Comparison of ENCODE assay signal across 20 cellular contexts in the genomic region with DNA sequence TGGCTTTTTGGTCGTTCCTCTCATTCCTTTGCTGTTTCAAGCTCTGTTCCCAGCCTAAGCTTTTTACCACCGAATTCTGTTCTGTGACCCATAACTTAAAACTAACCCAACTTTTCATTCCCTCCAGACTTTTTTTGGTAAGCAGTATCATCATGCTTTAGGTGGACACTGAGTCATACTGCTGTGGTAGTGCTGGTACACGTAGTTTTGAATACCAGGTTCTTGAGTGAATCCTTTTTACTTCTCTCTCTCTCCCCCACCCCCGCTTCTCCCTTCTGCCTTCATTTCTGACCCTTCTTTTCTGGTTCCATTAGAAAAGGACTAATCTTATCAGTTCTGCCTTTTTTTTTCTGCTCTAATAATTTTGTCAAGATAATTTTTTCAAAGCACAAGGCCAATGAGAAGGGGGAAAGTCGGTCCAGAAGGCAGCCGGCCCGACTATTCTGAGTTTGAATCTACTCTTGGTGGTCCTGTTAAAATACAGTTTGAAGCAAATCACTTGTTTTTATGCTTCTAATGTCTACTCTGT. TPM values are rescaled to one million over a fixed set of nuclear protein-coding genes. Genes with fewer than 3 reads are reported as not detected.
A peak's percentile ranks its signal among the peaks of the same experiment; 100 is the strongest.
DNase-seq lines count a peak whose midpoint lies in the region; ATAC-seq, FAIRE-seq and TF ChIP-seq lines count a peak whose summit lies in the region.
"Had no signal": no experiment of that assay in that cellular context is flagged by ENCODE, and none has a peak within 500 bp of the region (broad histone marks: within the 10 kb centered on the region; RNA-seq: fewer than 3 reads in every experiment).

No MANE protein-coding gene starts in this region.

- H3K4me3 ChIP-seq in OCI-LY1 (ENCODE audit: low read depth, low read length, poor library complexity, severe bottlenecking): no peak overlapping the region
- no peak overlapping the region for H3K4me3 ChIP-seq in bronchial epithelial cell (ENCODE audit: low read depth, low read length)
- no peak overlapping the region for H3K4me3 ChIP-seq in skeletal muscle cell (ENCODE audit: low read depth, low read length)
- no peak overlapping the region for H3K4me3 ChIP-seq in colonic mucosa
- H3K4me3 ChIP-seq: sigmoid colon had no signal

- no peak for TF ChIP-seq CTCF in OCI-LY1 (IDR thresholded peaks at IDR 0.05; ENCODE audit: low read length)
- no peak for TF ChIP-seq CTCF in bronchial epithelial cell (IDR thresholded peaks at IDR 0.05; ENCODE audit: insufficient read depth, low read length, severe bottlenecking)
- no peak for TF ChIP-seq CTCF in colonic mucosa (IDR thresholded peaks at IDR 0.05)

- H3K36me3 ChIP-seq in ES-I3 (ENCODE audit: insufficient read depth, low read length) (peaks cover 8% of the 10 kb centered on the region; the same call in 1 of the 2 replicates), OCI-LY1 (ENCODE audit: insufficient read depth, low read length) (peaks cover 21% of the 10 kb centered on the region), bronchial epithelial cell (ENCODE audit: control insufficient read depth, insufficient read depth, low read length) (peaks cover 2% of the 10 kb centered on the region), colonic mucosa (no peaks in the 10 kb centered on the region)

- no peak for ATAC-seq in HG03378 (IDR thresholded peaks at IDR 0.05; ENCODE audit: unreplicated experiment)
- ATAC-seq: activated naive CD4-positive, alpha-beta T cell treated with anti-CD3 and anti-CD28 coated beads, Interleukin-2, amount 50 U/mL, for 72 hours; activated T-cell treated with anti-CD3 and anti-CD28 coated beads, Interleukin-2, amount 50 U/mL, for 72 hours; naive thymus-derived CD4-positive, alpha-beta T cell had no signal

- peak overlapping the region; percentile 35; the same call in 1 of the 2 replicates for H3K4me2 ChIP-seq in OCI-LY1 (ENCODE audit: low read length)

- H3F3A ChIP-seq in OCI-LY1 (ENCODE audit: insufficient read depth, low read length): peaks cover 4% of the 10 kb centered on the region; the same call in 1 of the 2 replicates

- FAIRE-seq in bronchial epithelial cell (lab: Jason Lieb, UNC): no peak

- H4K20me1 ChIP-seq in OCI-LY1 (ENCODE audit: insufficient read depth, low read length): no peaks in the 10 kb centered on the region

- H3K79me2 ChIP-seq in OCI-LY1 (ENCODE audit: insufficient read depth, low read length): peaks cover 20% of the 10 kb centered on the region

- H3K4me1 ChIP-seq in ES-I3 (ENCODE audit: insufficient read depth, low read length) (peaks cover 14% of the 10 kb centered on the region), OCI-LY1 (ENCODE audit: insufficient read depth, low read length, severe bottlenecking) (peaks cover 60% of the 10 kb centered on the region), colonic mucosa (peaks cover 2% of the 10 kb centered on the region)

- H3K9me2 ChIP-seq in OCI-LY1 (ENCODE audit: low read depth, low read length): no peaks in the 10 kb centered on the region

- H3K27me3 ChIP-seq in OCI-LY1 (ENCODE audit: insufficient read depth, low read length): no peaks in the 10 kb centered on the region
- no peaks in the 10 kb centered on the region for H3K27me3 ChIP-seq in bronchial epithelial cell (ENCODE audit: control insufficient read depth, insufficient read depth, low read length)
- no peaks in the 10 kb centered on the region for H3K27me3 ChIP-seq in colonic mucosa
- H3K27me3 ChIP-seq: sigmoid colon had no signal

- DNase-seq in bronchial epithelial cell (ENCODE audit: low read depth): peak; percentile 78
- DNase-seq in skeletal muscle cell (ENCODE audit: low read depth): peak; percentile 20
- no peak for DNase-seq in HuH-7.5 (ENCODE audit: low spot score)
- no peak for DNase-seq in colonic mucosa
- DNase-seq: activated B cell treated with CpG ODN at 0.5 μM for 24 hours; activated T-cell treated with anti-CD3 and anti-CD28 coated beads, Interleukin-2, amount 50 U/mL, for 72 hours; AML-193; effector CD8-positive, alpha-beta T cell; MM.1S; naive thymus-derived CD4-positive, alpha-beta T cell; NCI-H1436 treated with DMSO at 0.1 percent for 48 hours; NCI-H2171 treated with DMSO at 0.1 percent for 48 hours; SHP77 treated with DMSO at 0.1 percent for 48 hours; sigmoid colon; stimulated activated naive CD4-positive, alpha-beta T cell; T-helper 1 cell had no signal

- intact Hi-C loops in colonic mucosa (cut with DNase I): loop anchor here (10.0 kb wide), 1 partner anchor 61 kb away; the partner anchor contains the start of gene SLC35E3

- H2AFZ ChIP-seq in OCI-LY1 (ENCODE audit: low read length): peak overlapping the region; percentile 62

- H3K27ac ChIP-seq in OCI-LY1 (ENCODE audit: low read depth, low read length, poor library complexity, severe bottlenecking) (peak overlapping the region; percentile 99), colonic mucosa (no peak overlapping the region)
- H3K27ac ChIP-seq: sigmoid colon had no signal

- no peaks in the 10 kb centered on the region for H3K9me3 ChIP-seq in ES-I3 (ENCODE audit: control insufficient read depth, insufficient read depth, low read length)
- H3K9me3 ChIP-seq in OCI-LY1 (ENCODE audit: low read length): no peaks in the 10 kb centered on the region
- H3K9me3 ChIP-seq in colonic mucosa: no peaks in the 10 kb centered on the region
- H3K9me3 ChIP-seq: sigmoid colon had no signal

- peak overlapping the region; percentile 47 for H3K9ac ChIP-seq in ES-I3 (ENCODE audit: low read depth, low read length)
- peak overlapping the region; percentile 64 for H3K9ac ChIP-seq in OCI-LY1 (ENCODE audit: low read length)
- no peak overlapping the region for H3K9ac ChIP-seq in colonic mucosa (ENCODE audit: low read depth in 2 of 2, low read length in 2 of 2)

RNA-seq across cellular contexts. Expression of gene MDM2, which starts 2.3 kb away (rescaled TPM):
- 116 and 168 TPM in 2 replicates for total RNA-seq in bronchial epithelial cell
- 100 to 1,000 TPM in 1 of 2 donors, 10 to 100 TPM in 1; 94.8 to 107 TPM for total RNA-seq in colonic mucosa

RNA-seq across cellular contexts. Expression of gene SLC35E3, which starts 59.7 kb away (rescaled TPM):
- 2.7 and 3.2 TPM in 2 replicates for total RNA-seq in bronchial epithelial cell
- 1 to 10 TPM; 6.8 to 7.1 TPM for total RNA-seq in colonic mucosa

Comparison
In these comparisons a context has a peak if more than half of its experiments do, and no peak if none do; other contexts are left out.
1. H3K9ac ChIP-seq: peak in ES-I3 (single experiment) and OCI-LY1 (single experiment); none in colonic mucosa (0 of 2).
2. DNase-seq: peak in bronchial epithelial cell (single experiment) and skeletal muscle cell (single experiment); none in HuH-7.5 (single experiment) and colonic mucosa (single experiment).